In genomic region chr10:94946181-94946580, GRCh38 we compare ENCODE assay signal across 4 cellular contexts. TPM values are rescaled to one million over a fixed set of nuclear protein-coding genes. Genes with fewer than 3 reads are reported as not detected.
"Had no signal": no experiment of that assay in that cellular context is flagged by ENCODE, and none has a peak within 500 bp of the region (broad histone marks: within the 10 kb centered on the region; RNA-seq: fewer than 3 reads in every experiment).

No MANE protein-coding gene starts in this region.

RNA-seq across cellular contexts. Expression of gene CYP2C9, which starts 7.7 kb away (rescaled TPM):
- total RNA-seq: LHCN-M2, M059J, MCF 10A, NCI-H460 had no signal
